9 cellular contexts compared by ENCODE assay signal in the genomic region with DNA sequence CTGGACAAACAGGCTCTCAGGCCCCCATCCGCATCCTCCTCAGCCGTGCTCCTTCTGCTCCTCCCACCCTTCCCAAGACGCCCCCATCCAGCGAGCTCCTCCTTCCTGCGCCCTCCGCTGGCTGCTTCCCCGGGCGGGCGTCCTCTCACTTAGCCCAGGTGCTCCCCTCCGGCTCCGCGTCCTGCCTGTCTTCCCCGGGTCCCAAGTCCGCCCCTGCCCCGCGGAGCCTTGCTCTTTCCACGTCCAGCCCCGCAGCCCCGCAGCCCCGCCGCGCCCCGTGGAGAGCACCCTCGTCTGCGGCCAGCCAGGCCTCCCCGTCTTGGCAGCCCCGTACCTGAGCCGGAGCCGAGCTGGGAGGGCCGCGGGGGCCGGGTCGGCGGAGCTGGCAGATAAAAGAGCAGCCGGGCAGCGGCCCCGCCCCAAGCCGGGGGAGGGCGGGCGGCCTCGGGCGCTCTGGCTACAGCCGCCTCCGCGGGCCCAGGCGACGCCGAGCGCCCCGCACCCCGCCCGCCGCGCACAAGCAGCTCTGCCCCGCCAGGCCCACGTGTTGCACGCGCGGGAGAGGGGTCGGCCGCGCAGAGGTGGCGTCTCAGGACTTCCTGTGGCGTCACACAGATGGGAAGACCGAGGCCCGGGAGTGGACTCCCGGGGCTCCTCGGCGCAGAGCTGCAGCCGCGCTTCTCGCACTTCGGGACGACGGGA. TPM values are rescaled to one million over a fixed set of nuclear protein-coding genes. Genes with fewer than 3 reads are reported as not detected.
DNase-seq lines count a peak whose midpoint lies in the region; ATAC-seq and TF ChIP-seq lines count a peak whose summit lies in the region.
"Had no signal": no experiment of that assay in that cellular context is flagged by ENCODE, and none has a peak within 500 bp of the region (broad histone marks: within the 10 kb centered on the region; RNA-seq: fewer than 3 reads in every experiment).

A gene with protein sequence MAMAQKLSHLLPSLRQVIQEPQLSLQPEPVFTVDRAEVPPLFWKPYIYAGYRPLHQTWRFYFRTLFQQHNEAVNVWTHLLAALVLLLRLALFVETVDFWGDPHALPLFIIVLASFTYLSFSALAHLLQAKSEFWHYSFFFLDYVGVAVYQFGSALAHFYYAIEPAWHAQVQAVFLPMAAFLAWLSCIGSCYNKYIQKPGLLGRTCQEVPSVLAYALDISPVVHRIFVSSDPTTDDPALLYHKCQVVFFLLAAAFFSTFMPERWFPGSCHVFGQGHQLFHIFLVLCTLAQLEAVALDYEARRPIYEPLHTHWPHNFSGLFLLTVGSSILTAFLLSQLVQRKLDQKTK (minus strand): TSS at position 555 of the 702 bp plus-strand sequence. CDS start 11,869 bp downstream, outside the sequence.

- intact Hi-C loops in Right ventricle myocardium superior (cut with DNase I): no loop called here
- intact Hi-C loops in thyroid gland (cut with DNase I): no loop called here

- no peaks in the 10 kb centered on the region for H3K36me3 Mint-ChIP-seq in activated naive CD8-positive, alpha-beta T cell treated with anti-CD3 and anti-CD28 coated beads for 36 hours

- H3K36me3 ChIP-seq in HUES48 (ENCODE audit: control insufficient read depth, insufficient read depth, low read length) (no peaks in the 10 kb centered on the region), osteoblast (ENCODE audit: insufficient read depth, low read length) (peaks cover 6% of the 10 kb centered on the region), thyroid gland (no peaks in the 10 kb centered on the region)

- H3K27ac Mint-ChIP-seq in activated naive CD8-positive, alpha-beta T cell treated with anti-CD3 and anti-CD28 coated beads for 36 hours: peak within 1 kb of the TSS; percentile 72

- H3K9me3 ChIP-seq in HUES48 (ENCODE audit: control insufficient read depth, insufficient read depth, low read length) (no peaks in the 10 kb centered on the region), osteoblast (ENCODE audit: low read depth, low read length) (no peaks in the 10 kb centered on the region), thyroid gland (no peaks in the 10 kb centered on the region)

- peak within 1 kb of the TSS; percentile 79 for H3K4me2 ChIP-seq in osteoblast (ENCODE audit: insufficient read depth, low read length)

- peak in 1 of 2 donors; percentile 77 for TF ChIP-seq POLR2A in thyroid gland (IDR thresholded peaks at IDR 0.05)

- DNase-seq in NCI-H2107 (lab: John Stamatoyannopoulos, UW) (peak; percentile 47), NCI-H2107 treated with DMSO at 0.1 percent for 48 hours (lab: John Stamatoyannopoulos, UW; ENCODE audit: unreplicated experiment) (no peak), Right ventricle myocardium superior (peak; percentile 86), osteoblast (ENCODE audit: insufficient read length, low spot score, missing footprints) (peak; percentile 95), thyroid gland (peak; percentile 85 to 89)
- peak; percentile 82 for DNase-seq in activated naive CD8-positive, alpha-beta T cell treated with anti-CD3 and anti-CD28 coated beads for 36 hours
- DNase-seq: DND-41 had no signal

- H3K27me3 ChIP-seq in HUES48 (ENCODE audit: control insufficient read depth, insufficient read depth, low read length): peaks cover 12% of the 10 kb centered on the region
- H3K27me3 ChIP-seq in osteoblast (ENCODE audit: insufficient read depth, low read length): no peaks in the 10 kb centered on the region
- H3K27me3 ChIP-seq in thyroid gland: no peaks in the 10 kb centered on the region

- H3K4me3 Mint-ChIP-seq in activated naive CD8-positive, alpha-beta T cell treated with anti-CD3 and anti-CD28 coated beads for 36 hours: peak within 1 kb of the TSS; percentile 95

- ATAC-seq in SK-N-SH treated with all-trans-retinoic acid at 6 μM for 48 hours (peak; percentile 87), Right ventricle myocardium superior (ENCODE audit: poor library complexity) (peak; percentile 92)

- peaks cover 8% of the 10 kb centered on the region for H3K27me3 Mint-ChIP-seq in activated naive CD8-positive, alpha-beta T cell treated with anti-CD3 and anti-CD28 coated beads for 36 hours

- H4K20me1 ChIP-seq in osteoblast (ENCODE audit: insufficient read depth, low read length): peaks cover 12% of the 10 kb centered on the region

- H3K4me1 Mint-ChIP-seq in activated naive CD8-positive, alpha-beta T cell treated with anti-CD3 and anti-CD28 coated beads for 36 hours: peaks cover 16% of the 10 kb centered on the region

- no peaks in the 10 kb centered on the region for H3K9me3 Mint-ChIP-seq in activated naive CD8-positive, alpha-beta T cell treated with anti-CD3 and anti-CD28 coated beads for 36 hours

- 0 to 1% methylated on average over 34 to 37 of the region's 75 CpGs for WGBS in thyroid gland, 2 donors

- peak within 1 kb of the TSS; percentile 79 for H3K27ac ChIP-seq in HUES48 (ENCODE audit: low read depth, low read length)
- H3K27ac ChIP-seq in osteoblast (ENCODE audit: low read depth, low read length): peak within 1 kb of the TSS; percentile 0
- H3K27ac ChIP-seq in thyroid gland: peak within 1 kb of the TSS; percentile 85 to 88 (median 86)

- peak within 1 kb of the TSS; percentile 80 for H2AFZ ChIP-seq in osteoblast (ENCODE audit: low read length)

- TF ChIP-seq CTCF in osteoblast (IDR thresholded peaks at IDR 0.05; ENCODE audit: extremely low read depth, low read depth, low read length) (no peak), thyroid gland (IDR thresholded peaks at IDR 0.05) (no peak)

- H3K4me1 ChIP-seq in HUES48 (ENCODE audit: control insufficient read depth, insufficient read depth, low read length): peaks cover 18% of the 10 kb centered on the region
- H3K4me1 ChIP-seq in osteoblast (ENCODE audit: insufficient read depth, low read length): peaks cover 17% of the 10 kb centered on the region
- H3K4me1 ChIP-seq in thyroid gland: peaks cover 17 to 32% of the 10 kb centered on the region in 2 donors

- H3K9ac ChIP-seq in HUES48 (ENCODE audit: low read depth, low read length): peak within 1 kb of the TSS; percentile 49; the same call in 1 of the 2 replicates

- H3K4me3 ChIP-seq in HUES48 (ENCODE audit: low read depth, low read length): peak within 1 kb of the TSS; percentile 67
- peak within 1 kb of the TSS; percentile 80 for H3K4me3 ChIP-seq in osteoblast (ENCODE audit: insufficient read depth, low read length)
- H3K4me3 ChIP-seq in thyroid gland (replicated peaks in 1 of 3): peak within 1 kb of the TSS; percentile 54 to 68 (median 57)

- peaks cover 32% of the 10 kb centered on the region for H3K79me2 ChIP-seq in osteoblast (ENCODE audit: insufficient read depth, low read length)

TF ChIP-seq in SK-N-SH treated with all-trans-retinoic acid at 6 μM for 48 hours, 23 proteins besides CTCF, POLR2A, EP300 and RAD21:
- TF ChIP-seq ZNF565 (CRISPR knock-in tag; conservative IDR thresholded peaks at IDR 0.05; ENCODE audit: low read depth) (no peak), ZFP30 (CRISPR knock-in tag; IDR thresholded peaks at IDR 0.05) (no peak), ZNF70 (CRISPR knock-in tag; IDR thresholded peaks at IDR 0.05) (no peak), ESRRG (CRISPR knock-in tag; IDR thresholded peaks at IDR 0.05) (no peak), ZNF8 (CRISPR knock-in tag; IDR thresholded peaks at IDR 0.05) (no peak)
- TF ChIP-seq, protein P1, sequence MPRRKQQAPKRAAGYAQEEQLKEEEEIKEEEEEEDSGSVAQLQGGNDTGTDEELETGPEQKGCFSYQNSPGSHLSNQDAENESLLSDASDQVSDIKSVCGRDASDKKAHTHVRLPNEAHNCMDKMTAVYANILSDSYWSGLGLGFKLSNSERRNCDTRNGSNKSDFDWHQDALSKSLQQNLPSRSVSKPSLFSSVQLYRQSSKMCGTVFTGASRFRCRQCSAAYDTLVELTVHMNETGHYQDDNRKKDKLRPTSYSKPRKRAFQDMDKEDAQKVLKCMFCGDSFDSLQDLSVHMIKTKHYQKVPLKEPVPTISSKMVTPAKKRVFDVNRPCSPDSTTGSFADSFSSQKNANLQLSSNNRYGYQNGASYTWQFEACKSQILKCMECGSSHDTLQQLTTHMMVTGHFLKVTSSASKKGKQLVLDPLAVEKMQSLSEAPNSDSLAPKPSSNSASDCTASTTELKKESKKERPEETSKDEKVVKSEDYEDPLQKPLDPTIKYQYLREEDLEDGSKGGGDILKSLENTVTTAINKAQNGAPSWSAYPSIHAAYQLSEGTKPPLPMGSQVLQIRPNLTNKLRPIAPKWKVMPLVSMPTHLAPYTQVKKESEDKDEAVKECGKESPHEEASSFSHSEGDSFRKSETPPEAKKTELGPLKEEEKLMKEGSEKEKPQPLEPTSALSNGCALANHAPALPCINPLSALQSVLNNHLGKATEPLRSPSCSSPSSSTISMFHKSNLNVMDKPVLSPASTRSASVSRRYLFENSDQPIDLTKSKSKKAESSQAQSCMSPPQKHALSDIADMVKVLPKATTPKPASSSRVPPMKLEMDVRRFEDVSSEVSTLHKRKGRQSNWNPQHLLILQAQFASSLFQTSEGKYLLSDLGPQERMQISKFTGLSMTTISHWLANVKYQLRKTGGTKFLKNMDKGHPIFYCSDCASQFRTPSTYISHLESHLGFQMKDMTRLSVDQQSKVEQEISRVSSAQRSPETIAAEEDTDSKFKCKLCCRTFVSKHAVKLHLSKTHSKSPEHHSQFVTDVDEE (CRISPR knock-in tag; IDR thresholded peaks at IDR 0.05): 0 out of 2 replicates have a peak, but pooled peaks have one; percentile 18
TF ChIP-seq in SK-N-SH treated with all-trans-retinoic acid at 6 μM for 48 hours: peak in this region for 1.

RNA-seq across cellular contexts. Expression of the gene that starts here (rescaled TPM):
- 1 to 10 TPM; 8.6 to 9.2 TPM for total RNA-seq in activated naive CD8-positive, alpha-beta T cell treated with anti-CD3 and anti-CD28 coated beads for 36 hours
- 2.2 TPM for total RNA-seq in Right ventricle myocardium superior
- 9.8 and 11.2 TPM in 2 replicates for total RNA-seq in osteoblast
- total RNA-seq in thyroid gland: 1 to 10 TPM; 2.5 to 8.5 (median 6.4) TPM

Comparison
In these comparisons a context has a peak if more than half of its experiments do, and no peak if none do; other contexts are left out.
1. H3K27ac ChIP-seq: peak in every context shown above with its lines; median percentile 86 in thyroid gland; 79 in HUES48; 0 in osteoblast.